In genomic region chr1:54379481-54380284, GRCh38 we compare ENCODE assay signal across 12 cellular contexts. TPM values are rescaled to one million over a fixed set of nuclear protein-coding genes. Genes with fewer than 3 reads are reported as not detected.
DNase-seq lines count a peak whose midpoint lies in the region; ATAC-seq and TF ChIP-seq lines count a peak whose summit lies in the region.
"Had no signal": no experiment of that assay in that cellular context is flagged by ENCODE, and none has a peak within 500 bp of the region (broad histone marks: within the 10 kb centered on the region; RNA-seq: fewer than 3 reads in every experiment).

No MANE protein-coding gene starts in this region.

- intact Hi-C loops in activated naive CD4-positive, alpha-beta T cell treated with anti-CD3 and anti-CD28 coated beads for 36 hours (cut with micrococcal nuclease) = no loop called here
- intact Hi-C loops in natural killer cell (cut with micrococcal nuclease) = loop anchor here (2.0 kb wide), 1 partner anchor 27 kb away; the partner anchor contains the start of gene SSBP3
- intact Hi-C loops in upper lobe of right lung (cut with DNase I) = no loop called here
- intact Hi-C loops in activated T-helper 1 cell treated with anti-CD3 and anti-CD28 coated beads, Interleukin-12 subunit alpha, Interleukin-12 subunit beta, Interleukin-2, Interleukin-4 antibody, amounts not matched to agents 30 ng/mL and 10 ng/mL and 1 ng/mL, durations not matched to agents 14 hours and 24 hours and 36 hours (cut with micrococcal nuclease) = no loop called here

- H3K27ac Mint-ChIP-seq in activated naive CD4-positive, alpha-beta T cell treated with anti-CD3 and anti-CD28 coated beads, Interleukin-2, amount 50 U/mL, for 24 hours = peak overlapping the region; percentile 68
- H3K27ac Mint-ChIP-seq in activated naive CD4-positive, alpha-beta T cell treated with anti-CD3 and anti-CD28 coated beads for 36 hours = no peak overlapping the region
- H3K27ac Mint-ChIP-seq in glutamatergic neuron (ENCODE audit: unreplicated experiment) (peak overlapping the region; percentile 99), natural killer cell (peak overlapping the region; percentile 74 to 86)
- H3K27ac Mint-ChIP-seq in activated T-helper 1 cell treated with anti-CD3 and anti-CD28 coated beads, Interleukin-12 subunit alpha, Interleukin-12 subunit beta, Interleukin-2, Interleukin-4 antibody, amounts not matched to agents 30 ng/mL and 10 ng/mL and 1 ng/mL, durations not matched to agents 14 hours and 24 hours and 36 hours = no peak overlapping the region

- H3K9me3 ChIP-seq in upper lobe of right lung = no peaks in the 10 kb centered on the region
- H3K9me3 ChIP-seq: vagina had no signal

- no peaks in the 10 kb centered on the region for H3K9me3 Mint-ChIP-seq in activated naive CD4-positive, alpha-beta T cell treated with anti-CD3 and anti-CD28 coated beads, Interleukin-2, amount 50 U/mL, for 24 hours
- H3K9me3 Mint-ChIP-seq in activated naive CD4-positive, alpha-beta T cell treated with anti-CD3 and anti-CD28 coated beads for 36 hours = no peaks in the 10 kb centered on the region
- H3K9me3 Mint-ChIP-seq in glutamatergic neuron (ENCODE audit: unreplicated experiment) (peaks cover 21% of the 10 kb centered on the region), natural killer cell (no peaks in the 10 kb centered on the region)
- H3K9me3 Mint-ChIP-seq in activated T-helper 1 cell treated with anti-CD3 and anti-CD28 coated beads, Interleukin-12 subunit alpha, Interleukin-12 subunit beta, Interleukin-2, Interleukin-4 antibody, amounts not matched to agents 30 ng/mL and 10 ng/mL and 1 ng/mL, durations not matched to agents 14 hours and 24 hours and 36 hours = no peaks in the 10 kb centered on the region
- H3K9me3 Mint-ChIP-seq: activated B cell treated with CpG ODN at 0.5 μM for 24 hours had no signal

- no peak for DNase-seq in activated naive CD4-positive, alpha-beta T cell treated with anti-CD3 and anti-CD28 coated beads for 36 hours
- DNase-seq in glutamatergic neuron (no peak), natural killer cell (no peak), upper lobe of right lung (peak; percentile 64), GM10248 (ENCODE audit: extremely low spot score) (no peak)
- no peak for DNase-seq in activated T-helper 1 cell treated with anti-CD3 and anti-CD28 coated beads, Interleukin-12 subunit alpha, Interleukin-12 subunit beta, Interleukin-2, Interleukin-4 antibody, amounts not matched to agents 30 ng/mL and 10 ng/mL and 1 ng/mL, durations not matched to agents 14 hours and 24 hours and 36 hours (ENCODE audit: low spot score)
- DNase-seq in effector CD4-positive, alpha-beta T cell = no peak
- DNase-seq: ACHN, activated B cell treated with CpG ODN at 0.5 μM for 24 hours, Karpas-422 had no signal

- no peak overlapping the region for H3K4me3 ChIP-seq in upper lobe of right lung
- H3K4me3 ChIP-seq: vagina had no signal

- H3K4me1 ChIP-seq in upper lobe of right lung = peaks cover 43% of the 10 kb centered on the region

- TF ChIP-seq CTCF in glutamatergic neuron (IDR thresholded peaks at IDR 0.05; ENCODE audit: partially characterized antibody, unreplicated experiment) (no peak), natural killer cell (IDR thresholded peaks at IDR 0.05) (no peak), upper lobe of right lung (IDR thresholded peaks at IDR 0.05) (no peak), GM10248 (IDR thresholded peaks at IDR 0.05; ENCODE audit: control extremely low read depth, extremely low read depth, low read depth, missing control alignments) (no peak)

- POLR2A ChIA-PET in GM10248 (lab: Yijun Ruan, JAX) = no interaction called here

- CTCF ChIA-PET in activated naive CD4-positive, alpha-beta T cell treated with anti-CD3 and anti-CD28 coated beads for 36 hours (lab: Charles Lee) = no interaction called here
- CTCF ChIA-PET in GM10248 (lab: Yijun Ruan, JAX) = interaction anchor here (2.3 kb wide), 1 partner anchor 12 kb away, joined by 5 read pairs; no protein-coding TSS in a partner anchor

- no peak for ATAC-seq in natural killer cell
- peak; percentile 37 for ATAC-seq in upper lobe of right lung

- no peaks in the 10 kb centered on the region for H3K27me3 ChIP-seq in upper lobe of right lung
- H3K27me3 ChIP-seq: vagina had no signal

- H3K4me3 Mint-ChIP-seq in activated naive CD4-positive, alpha-beta T cell treated with anti-CD3 and anti-CD28 coated beads, Interleukin-2, amount 50 U/mL, for 24 hours = no peak overlapping the region
- H3K4me3 Mint-ChIP-seq in activated naive CD4-positive, alpha-beta T cell treated with anti-CD3 and anti-CD28 coated beads for 36 hours = no peak overlapping the region
- H3K4me3 Mint-ChIP-seq in glutamatergic neuron (ENCODE audit: unreplicated experiment) = peak overlapping the region; percentile 68
- H3K4me3 Mint-ChIP-seq in natural killer cell = peak overlapping the region; percentile 78
- H3K4me3 Mint-ChIP-seq in activated T-helper 1 cell treated with anti-CD3 and anti-CD28 coated beads, Interleukin-12 subunit alpha, Interleukin-12 subunit beta, Interleukin-2, Interleukin-4 antibody, amounts not matched to agents 30 ng/mL and 10 ng/mL and 1 ng/mL, durations not matched to agents 14 hours and 24 hours and 36 hours = no peak overlapping the region
- H3K4me3 Mint-ChIP-seq: activated B cell treated with CpG ODN at 0.5 μM for 24 hours had no signal

- peaks cover 66% of the 10 kb centered on the region for H3K4me1 Mint-ChIP-seq in activated naive CD4-positive, alpha-beta T cell treated with anti-CD3 and anti-CD28 coated beads, Interleukin-2, amount 50 U/mL, for 24 hours
- H3K4me1 Mint-ChIP-seq in activated naive CD4-positive, alpha-beta T cell treated with anti-CD3 and anti-CD28 coated beads for 36 hours (ENCODE audit: low read depth) = peaks cover 58% of the 10 kb centered on the region
- H3K4me1 Mint-ChIP-seq in glutamatergic neuron (ENCODE audit: low read depth, unreplicated experiment) = peaks cover 57% of the 10 kb centered on the region
- H3K4me1 Mint-ChIP-seq in natural killer cell = peaks cover 89 to 92% of the 10 kb centered on the region in 2 donors
- H3K4me1 Mint-ChIP-seq in activated T-helper 1 cell treated with anti-CD3 and anti-CD28 coated beads, Interleukin-12 subunit alpha, Interleukin-12 subunit beta, Interleukin-2, Interleukin-4 antibody, amounts not matched to agents 30 ng/mL and 10 ng/mL and 1 ng/mL, durations not matched to agents 14 hours and 24 hours and 36 hours (ENCODE audit: low read depth) = peaks cover 56% of the 10 kb centered on the region

- peaks cover 4% of the 10 kb centered on the region for H3K36me3 Mint-ChIP-seq in activated naive CD4-positive, alpha-beta T cell treated with anti-CD3 and anti-CD28 coated beads, Interleukin-2, amount 50 U/mL, for 24 hours
- H3K36me3 Mint-ChIP-seq in activated naive CD4-positive, alpha-beta T cell treated with anti-CD3 and anti-CD28 coated beads for 36 hours (ENCODE audit: low read depth) = peaks cover 2% of the 10 kb centered on the region
- H3K36me3 Mint-ChIP-seq in glutamatergic neuron (ENCODE audit: unreplicated experiment) = no peaks in the 10 kb centered on the region
- H3K36me3 Mint-ChIP-seq in natural killer cell = no peaks in the 10 kb centered on the region
- peaks cover 25% of the 10 kb centered on the region for H3K36me3 Mint-ChIP-seq in activated T-helper 1 cell treated with anti-CD3 and anti-CD28 coated beads, Interleukin-12 subunit alpha, Interleukin-12 subunit beta, Interleukin-2, Interleukin-4 antibody, amounts not matched to agents 30 ng/mL and 10 ng/mL and 1 ng/mL, durations not matched to agents 14 hours and 24 hours and 36 hours (ENCODE audit: low read depth)

- H3K36me3 ChIP-seq in upper lobe of right lung = no peaks in the 10 kb centered on the region
- H3K36me3 ChIP-seq: vagina had no signal

- no peaks in the 10 kb centered on the region for H3K27me3 Mint-ChIP-seq in activated naive CD4-positive, alpha-beta T cell treated with anti-CD3 and anti-CD28 coated beads, Interleukin-2, amount 50 U/mL, for 24 hours
- H3K27me3 Mint-ChIP-seq in activated naive CD4-positive, alpha-beta T cell treated with anti-CD3 and anti-CD28 coated beads for 36 hours (ENCODE audit: low read depth) = no peaks in the 10 kb centered on the region
- H3K27me3 Mint-ChIP-seq in glutamatergic neuron (ENCODE audit: unreplicated experiment) (peaks cover 16% of the 10 kb centered on the region), natural killer cell (ENCODE audit: low read depth in 2 of 2) (no peaks in the 10 kb centered on the region)
- no peaks in the 10 kb centered on the region for H3K27me3 Mint-ChIP-seq in activated T-helper 1 cell treated with anti-CD3 and anti-CD28 coated beads, Interleukin-12 subunit alpha, Interleukin-12 subunit beta, Interleukin-2, Interleukin-4 antibody, amounts not matched to agents 30 ng/mL and 10 ng/mL and 1 ng/mL, durations not matched to agents 14 hours and 24 hours and 36 hours (ENCODE audit: insufficient read depth)
- H3K27me3 Mint-ChIP-seq: activated B cell treated with CpG ODN at 0.5 μM for 24 hours had no signal

- peak overlapping the region; percentile 13 for H3K27ac ChIP-seq in upper lobe of right lung

RNA-seq across cellular contexts. Expression of gene SSBP3, which starts 26.5 kb away (rescaled TPM):
- total RNA-seq in activated naive CD4-positive, alpha-beta T cell treated with anti-CD3 and anti-CD28 coated beads for 36 hours = 10 to 100 TPM; 55.0 to 58.3 TPM
- total RNA-seq in glutamatergic neuron (ENCODE audit: unreplicated experiment) (608 TPM), natural killer cell (100 to 1,000 TPM; 162 to 224 (median 164) TPM), upper lobe of right lung (40.4 TPM)
- 98.0 and 110 TPM in 2 replicates for total RNA-seq in activated T-helper 1 cell treated with anti-CD3 and anti-CD28 coated beads, Interleukin-12 subunit alpha, Interleukin-12 subunit beta, Interleukin-2, Interleukin-4 antibody, amounts not matched to agents 30 ng/mL and 10 ng/mL and 1 ng/mL, durations not matched to agents 14 hours and 24 hours and 36 hours

Comparison
In these comparisons a context has a peak if more than half of its experiments do, and no peak if none do; other contexts are left out.
1. H3K27ac Mint-ChIP-seq: peak in activated naive CD4-positive, alpha-beta T cell treated with anti-CD3 and anti-CD28 coated beads, Interleukin-2, amount 50 U/mL, for 24 hours (single experiment), glutamatergic neuron (single experiment) and natural killer cell (2 of 2); none in activated naive CD4-positive, alpha-beta T cell treated with anti-CD3 and anti-CD28 coated beads for 36 hours (single experiment) and activated T-helper 1 cell treated with anti-CD3 and anti-CD28 coated beads, Interleukin-12 subunit alpha, Interleukin-12 subunit beta, Interleukin-2, Interleukin-4 antibody, amounts not matched to agents 30 ng/mL and 10 ng/mL and 1 ng/mL, durations not matched to agents 14 hours and 24 hours and 36 hours (single experiment).
2. H3K4me3 Mint-ChIP-seq: peak in glutamatergic neuron (single experiment) and natural killer cell (single experiment); none in activated naive CD4-positive, alpha-beta T cell treated with anti-CD3 and anti-CD28 coated beads, Interleukin-2, amount 50 U/mL, for 24 hours (single experiment), activated naive CD4-positive, alpha-beta T cell treated with anti-CD3 and anti-CD28 coated beads for 36 hours (single experiment) and activated T-helper 1 cell treated with anti-CD3 and anti-CD28 coated beads, Interleukin-12 subunit alpha, Interleukin-12 subunit beta, Interleukin-2, Interleukin-4 antibody, amounts not matched to agents 30 ng/mL and 10 ng/mL and 1 ng/mL, durations not matched to agents 14 hours and 24 hours and 36 hours (single experiment).